In the genomic region with DNA sequence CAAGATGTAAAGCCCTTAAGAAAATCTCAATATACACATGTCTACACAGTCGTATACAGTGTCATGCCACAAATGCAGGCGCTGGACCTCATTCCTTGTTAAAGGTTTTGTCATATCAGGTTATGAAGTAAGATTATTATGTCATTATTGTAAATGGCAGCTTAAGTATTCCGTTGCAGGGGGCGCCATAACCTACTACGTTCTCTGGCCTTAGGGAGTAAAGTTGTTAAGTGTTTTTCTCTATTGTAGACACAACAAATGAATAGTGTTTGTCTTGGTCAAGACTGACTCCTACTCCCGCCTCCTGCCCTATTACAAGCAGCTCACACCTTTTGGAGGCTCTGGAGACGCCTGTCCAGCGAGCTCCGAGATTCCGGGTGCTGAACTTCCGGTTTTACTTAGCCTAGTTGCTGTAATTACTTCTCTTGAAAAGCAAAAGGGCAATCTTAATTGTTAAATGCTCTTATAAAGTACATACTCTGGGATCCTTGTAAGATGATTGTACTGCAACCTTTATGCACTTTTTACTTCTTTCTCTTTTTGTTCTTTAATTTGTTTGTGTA, we compare ENCODE assay signal across 8 cellular contexts. TPM values are rescaled to one million over a fixed set of nuclear protein-coding genes. Genes with fewer than 3 reads are reported as not detected.
A peak's percentile ranks its signal among the peaks of the same experiment; 100 is the strongest.
DNase-seq lines count a peak whose midpoint lies in the region; ATAC-seq, FAIRE-seq and TF ChIP-seq lines count a peak whose summit lies in the region.

No MANE protein-coding gene starts in this region.

- peaks cover 16% of the 10 kb centered on the region for H3K4me1 ChIP-seq in CD4-positive, alpha-beta memory T cell (ENCODE audit: insufficient read depth, low read length)
- H3K4me1 ChIP-seq in esophagus muscularis mucosa: peaks cover 0 to 23% (median 15%) of the 10 kb centered on the region in 4 donors
- peaks cover 9 to 14% of the 10 kb centered on the region in 2 donors for H3K4me1 ChIP-seq in naive thymus-derived CD4-positive, alpha-beta T cell (ENCODE audit: control insufficient read depth in 2 of 2, insufficient read depth in 2 of 2, low read length in 2 of 2)
- H3K4me1 ChIP-seq in subcutaneous abdominal adipose tissue (ENCODE audit: control insufficient read depth in 5 of 5, insufficient read depth in 5 of 5, low read length in 5 of 5): peaks cover 0 to 13% (median 8%) of the 10 kb centered on the region in 5 donors

- POLR2A ChIA-PET in CD4-positive, alpha-beta memory T cell (lab: Charles Lee; ENCODE audit: partially characterized antibody): interaction anchor here (0.6 to 4.6 kb wide), 16 partner anchors 10 to 784 kb away, joined by 3 to 63 read pairs (median 7); a partner anchor contains a TSS
- POLR2A ChIA-PET in naive thymus-derived CD4-positive, alpha-beta T cell (lab: Charles Lee): interaction anchor here (0.5 to 3.3 kb wide), 21 partner anchors 9 to 1557 kb away, joined by 3 to 34 read pairs (median 5); a partner anchor contains a TSS

- peak overlapping the region; percentile 75 to 100 (median 90) for H3K9ac ChIP-seq in subcutaneous abdominal adipose tissue (ENCODE audit: low read length in 5 of 5)

- no peaks in the 10 kb centered on the region for H3K27me3 Mint-ChIP-seq in CD4-positive, alpha-beta memory T cell
- no peaks in the 10 kb centered on the region for H3K27me3 Mint-ChIP-seq in naive thymus-derived CD4-positive, alpha-beta T cell

- CTCF ChIA-PET in CD4-positive, alpha-beta memory T cell (lab: Charles Lee; ENCODE audit: partially characterized antibody): interaction anchor here (0.8 to 6.0 kb wide), 21 partner anchors 10 to 798 kb away, joined by 3 to 123 read pairs (median 6); a partner anchor contains a TSS
- CTCF ChIA-PET in naive thymus-derived CD4-positive, alpha-beta T cell (lab: Charles Lee): interaction anchor here (0.5 to 3.1 kb wide), 12 partner anchors 10 to 619 kb away, joined by 3 to 41 read pairs (median 4); a partner anchor contains a TSS

- no peaks in the 10 kb centered on the region for H3K27me3 ChIP-seq in CD4-positive, alpha-beta memory T cell (ENCODE audit: insufficient read depth, low read length)
- H3K27me3 ChIP-seq in esophagus muscularis mucosa (no peaks in the 10 kb centered on the region), subcutaneous abdominal adipose tissue (ENCODE audit: control insufficient read depth in 5 of 5, insufficient read depth in 4 of 5, low read length in 5 of 5) (no peaks in the 10 kb centered on the region)
- H3K27me3 ChIP-seq in naive thymus-derived CD4-positive, alpha-beta T cell (ENCODE audit: control insufficient read depth in 2 of 2, insufficient read depth in 2 of 2, low read length in 2 of 2): no peaks in the 10 kb centered on the region

- TF ChIP-seq CTCF in esophagus muscularis mucosa (IDR thresholded peaks at IDR 0.05): peak; percentile 26 to 31 (median 30)

- H3K27ac Mint-ChIP-seq in CD4-positive, alpha-beta memory T cell: peak overlapping the region; percentile 98 to 99 (median 98)
- H3K27ac Mint-ChIP-seq in naive thymus-derived CD4-positive, alpha-beta T cell: peak overlapping the region; percentile 95 to 99 (median 98)

- H3K36me3 ChIP-seq in CD4-positive, alpha-beta memory T cell (ENCODE audit: insufficient read depth, low read length): no peaks in the 10 kb centered on the region
- H3K36me3 ChIP-seq in esophagus muscularis mucosa (peaks cover 24 to 42% (median 31%) of the 10 kb centered on the region in 4 donors), subcutaneous abdominal adipose tissue (ENCODE audit: control insufficient read depth in 5 of 5, insufficient read depth in 5 of 5, low read length in 5 of 5) (peaks cover 23 to 35% (median 34%) of the 10 kb centered on the region in 5 donors)
- peaks cover 0 to 8% (median 4%) of the 10 kb centered on the region in 3 experiments for H3K36me3 ChIP-seq in naive thymus-derived CD4-positive, alpha-beta T cell (ENCODE audit: control insufficient read depth in 2 of 3, insufficient read depth in 3 of 3, low read length in 3 of 3)

- intact Hi-C loops in CD4-positive, alpha-beta memory T cell (cut with micrococcal nuclease): loop anchor here (1.0 to 10.0 kb wide), 8 partner anchors 142 to 1363 kb away; a partner anchor contains a TSS
- intact Hi-C loops in esophagus muscularis mucosa (cut with DNase I): loop anchor here (10.0 kb wide), 1 partner anchor 313 kb away; a partner anchor contains a TSS
- intact Hi-C loops in naive thymus-derived CD4-positive, alpha-beta T cell (cut with micrococcal nuclease): loop anchor here (1.0 to 5.0 kb wide), 16 partner anchors 13 to 1361 kb away; a partner anchor contains a TSS

- H3K36me3 Mint-ChIP-seq in CD4-positive, alpha-beta memory T cell: peaks cover 9 to 23% of the 10 kb centered on the region in 2 donors
- peaks cover 0 to 14% (median 6%) of the 10 kb centered on the region in 5 donors for H3K36me3 Mint-ChIP-seq in naive thymus-derived CD4-positive, alpha-beta T cell

- no peak for TF ChIP-seq EP300 in esophagus muscularis mucosa (IDR thresholded peaks at IDR 0.05)

- H3K9me3 ChIP-seq in CD4-positive, alpha-beta memory T cell (ENCODE audit: control insufficient read depth in 1 of 2, low read length in 2 of 2): no peaks in the 10 kb centered on the region
- H3K9me3 ChIP-seq in esophagus muscularis mucosa (no peaks in the 10 kb centered on the region), subcutaneous abdominal adipose tissue (ENCODE audit: control insufficient read depth in 5 of 5, low read length in 5 of 5) (no peaks in the 10 kb centered on the region)
- no peaks in the 10 kb centered on the region for H3K9me3 ChIP-seq in naive thymus-derived CD4-positive, alpha-beta T cell (ENCODE audit: control insufficient read depth in 2 of 3, low read length in 3 of 3)

- TF ChIP-seq POLR2A in esophagus muscularis mucosa (IDR thresholded peaks at IDR 0.05; ENCODE audit: low read depth): no peak

- H3K9me3 Mint-ChIP-seq in CD4-positive, alpha-beta memory T cell: no peaks in the 10 kb centered on the region
- H3K9me3 Mint-ChIP-seq in naive thymus-derived CD4-positive, alpha-beta T cell: no peaks in the 10 kb centered on the region

- H3K4me3 Mint-ChIP-seq in CD4-positive, alpha-beta memory T cell: peak overlapping the region; percentile 92 to 98 (median 94)
- peak overlapping the region; percentile 81 to 97 (median 93) for H3K4me3 Mint-ChIP-seq in naive thymus-derived CD4-positive, alpha-beta T cell

- peak; percentile 84 for FAIRE-seq in GM19239 (lab: Jason Lieb, UNC)

- peak; percentile 72 to 78 (median 76) for DNase-seq in CD4-positive, alpha-beta memory T cell
- DNase-seq in GM19239 (ENCODE audit: insufficient read length, low spot score) (peak; percentile 30), NOMO-1 treated with DMSO at 0.1 percent for 48 hours (lab: John Stamatoyannopoulos, UW; ENCODE audit: unreplicated experiment) (peak; percentile 97), activated T-cell treated with anti-CD3 and anti-CD28 coated beads for 1 hour (ENCODE audit: low read depth) (peak; percentile 50), esophagus muscularis mucosa (ENCODE audit: extremely low spot score) (no peak)
- DNase-seq in naive thymus-derived CD4-positive, alpha-beta T cell: peak in 8 of 9 donors; percentile 31 to 79 (median 72)

- ATAC-seq in HG03439 (IDR thresholded peaks at IDR 0.05; ENCODE audit: unreplicated experiment): peak; percentile 36
- peak; percentile 71 for ATAC-seq in naive thymus-derived CD4-positive, alpha-beta T cell

- H3K4me3 ChIP-seq in CD4-positive, alpha-beta memory T cell (ENCODE audit: low read length in 2 of 2): peak overlapping the region; percentile 68 to 74
- peak overlapping the region; percentile 74 to 97 (median 90) for H3K4me3 ChIP-seq in esophagus muscularis mucosa
- H3K4me3 ChIP-seq in naive thymus-derived CD4-positive, alpha-beta T cell (ENCODE audit: low read length): peak overlapping the region; percentile 63
- H3K4me3 ChIP-seq in subcutaneous abdominal adipose tissue (ENCODE audit: low read depth in 1 of 5, low read length in 5 of 5): peak overlapping the region; percentile 81 to 92 (median 87)

- WGBS in esophagus muscularis mucosa: under 1% methylated on average over 11 of the region's 11 CpGs

- H3K4me1 Mint-ChIP-seq in CD4-positive, alpha-beta memory T cell: peaks cover 7 to 24% (median 13%) of the 10 kb centered on the region in 4 donors
- H3K4me1 Mint-ChIP-seq in naive thymus-derived CD4-positive, alpha-beta T cell: peaks cover 6 to 38% (median 17%) of the 10 kb centered on the region in 7 donors

- H3K27ac ChIP-seq in CD4-positive, alpha-beta memory T cell (ENCODE audit: low read depth, low read length): peak overlapping the region; percentile 97
- peak overlapping the region; percentile 91 to 95 (median 94) for H3K27ac ChIP-seq in esophagus muscularis mucosa (replicated peaks in 1 of 4)
- H3K27ac ChIP-seq in naive thymus-derived CD4-positive, alpha-beta T cell (ENCODE audit: low read depth, low read length): peak overlapping the region; percentile 95
- H3K27ac ChIP-seq in subcutaneous abdominal adipose tissue (ENCODE audit: low read depth, low read length): peak overlapping the region; percentile 92

RNA-seq across cellular contexts. Expression of a gene that starts 1.0 kb away (rescaled TPM):
- total RNA-seq in CD4-positive, alpha-beta memory T cell: 10 to 100 TPM; 31.9 to 34.8 TPM
- 1 to 10 TPM; 5.1 to 7.8 TPM for polyA plus RNA-seq in CD4-positive, alpha-beta memory T cell
- total RNA-seq in esophagus muscularis mucosa: 10 to 100 TPM; 28.2 to 38.6 (median 35.7) TPM
- total RNA-seq in naive thymus-derived CD4-positive, alpha-beta T cell: 10 to 100 TPM; 16.4 to 34.7 (median 22.7) TPM
- polyA plus RNA-seq in naive thymus-derived CD4-positive, alpha-beta T cell: 1 to 10 TPM; 5.3 to 7.9 TPM

RNA-seq across cellular contexts. Expression of a gene that starts 29.5 kb away (rescaled TPM):
- total RNA-seq in CD4-positive, alpha-beta memory T cell: under 1 TPM in 1 of 2 experiments, not detected in 1; 0.12 TPM
- not detected for polyA plus RNA-seq in CD4-positive, alpha-beta memory T cell
- total RNA-seq in esophagus muscularis mucosa: not detected
- total RNA-seq in naive thymus-derived CD4-positive, alpha-beta T cell: under 1 TPM in 1 of 5 experiments, not detected in 4; 0.24 TPM
- polyA plus RNA-seq in naive thymus-derived CD4-positive, alpha-beta T cell: not detected
